Comparison of ENCODE assay signal across 21 cellular contexts in the genomic region with DNA sequence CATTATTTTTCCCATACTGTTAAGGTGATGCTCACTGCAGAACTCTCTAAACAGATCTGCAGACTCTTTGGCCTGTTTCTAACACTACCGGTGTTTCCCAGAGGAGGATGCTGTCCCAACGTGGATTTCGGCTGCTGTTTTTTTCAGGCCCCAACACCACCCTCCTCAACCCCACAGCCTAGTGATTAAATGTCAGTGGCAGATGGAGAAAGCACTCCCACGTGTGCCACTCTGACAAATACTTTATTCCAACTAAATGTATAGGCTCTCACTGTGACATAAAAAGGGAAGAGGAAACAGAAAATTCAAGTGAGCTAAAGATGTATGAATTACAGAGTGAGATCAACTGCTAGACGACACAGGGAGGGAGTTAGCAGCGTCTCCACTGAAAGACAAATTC. TPM values are rescaled to one million over a fixed set of nuclear protein-coding genes. Genes with fewer than 3 reads are reported as not detected.
DNase-seq lines count a peak whose midpoint lies in the region; ATAC-seq and TF ChIP-seq lines count a peak whose summit lies in the region.
"Had no signal": no experiment of that assay in that cellular context is flagged by ENCODE, and none has a peak within 500 bp of the region (broad histone marks: within the 10 kb centered on the region; RNA-seq: fewer than 3 reads in every experiment).

No MANE protein-coding gene starts in this region.

- H3K27ac Mint-ChIP-seq in stimulated activated naive CD8-positive, alpha-beta T cell treated with anti-CD3 and anti-CD28 coated beads, Interleukin-15, Interleukin-2, amounts not matched to agents 100 ng/mL and 50 ng/mL, for 24 hours = no peak overlapping the region
- H3K27ac Mint-ChIP-seq in stimulated activated naive CD8-positive, alpha-beta T cell treated with anti-CD3 and anti-CD28 coated beads, Interleukin-15, amount 100 ng/mL, for 72 hours = no peak overlapping the region
- H3K27ac Mint-ChIP-seq in glutamatergic neuron (ENCODE audit: unreplicated experiment) = peak overlapping the region; percentile 82
- H3K27ac Mint-ChIP-seq: activated naive CD8-positive, alpha-beta T cell treated with anti-CD3 and anti-CD28 coated beads, Interleukin-2, amount 10 ng/mL, durations not matched to agents 7 days and 5 days; stimulated activated naive B cell treated with anti-CD40 and anti-IgM and Interleukin-4, amounts not matched to agents 10 μg/mL and 1 μg/mL and 100 μg/mL, for 72 hours had no signal

- no peak for TF ChIP-seq CTCF in glutamatergic neuron (IDR thresholded peaks at IDR 0.05; ENCODE audit: partially characterized antibody, unreplicated experiment)

- peak overlapping the region; percentile 26 for H3K4me3 Mint-ChIP-seq in stimulated activated naive CD8-positive, alpha-beta T cell treated with anti-CD3 and anti-CD28 coated beads, Interleukin-15, Interleukin-2, amounts not matched to agents 100 ng/mL and 50 ng/mL, for 24 hours
- H3K4me3 Mint-ChIP-seq in stimulated activated naive CD8-positive, alpha-beta T cell treated with anti-CD3 and anti-CD28 coated beads, Interleukin-15, amount 100 ng/mL, for 72 hours = no peak overlapping the region
- peak overlapping the region; percentile 77 for H3K4me3 Mint-ChIP-seq in glutamatergic neuron (ENCODE audit: unreplicated experiment)
- H3K4me3 Mint-ChIP-seq: activated naive CD8-positive, alpha-beta T cell treated with anti-CD3 and anti-CD28 coated beads, Interleukin-2, amount 10 ng/mL, durations not matched to agents 7 days and 5 days; stimulated activated naive B cell treated with anti-CD40 and anti-IgM and Interleukin-4, amounts not matched to agents 10 μg/mL and 1 μg/mL and 100 μg/mL, for 72 hours had no signal

- no peak for DNase-seq in stimulated activated naive CD8-positive, alpha-beta T cell treated with anti-CD3 and anti-CD28 coated beads, Interleukin-15, amount 100 ng/mL, for 72 hours
- peak; percentile 48 for DNase-seq in NCI-H524 treated with DMSO at 0.1 percent for 48 hours (lab: John Stamatoyannopoulos, UW)
- DNase-seq in glutamatergic neuron = no peak
- no peak for DNase-seq in NCI-H82 (lab: John Stamatoyannopoulos, UW)
- no peak for DNase-seq in NCI-H526 (lab: John Stamatoyannopoulos, UW)
- DNase-seq: activated CD4-positive, alpha-beta T cell treated with anti-CD3 and anti-CD28 coated beads, Interleukin-2, amount 50 U/mL, for 1 hour; activated CD8-positive, alpha-beta memory T cell treated with anti-CD3 and anti-CD28 coated beads, Interleukin-2, amount 50 U/mL, for 48 hours; activated naive CD8-positive, alpha-beta T cell treated with anti-CD3 and anti-CD28 coated beads, Interleukin-2, amount 10 ng/mL, durations not matched to agents 7 days and 5 days; brain microvascular endothelial cell; COR-L47; mucosa of descending colon; NCI-H2107; nucleus accumbens; stimulated activated naive B cell treated with anti-CD40 and anti-IgM and Interleukin-4, amounts not matched to agents 10 μg/mL and 1 μg/mL and 100 μg/mL, for 72 hours; tibial artery had no signal

- H3K27me3 Mint-ChIP-seq in stimulated activated naive CD8-positive, alpha-beta T cell treated with anti-CD3 and anti-CD28 coated beads, Interleukin-15, Interleukin-2, amounts not matched to agents 100 ng/mL and 50 ng/mL, for 24 hours = no peaks in the 10 kb centered on the region
- no peaks in the 10 kb centered on the region for H3K27me3 Mint-ChIP-seq in stimulated activated naive CD8-positive, alpha-beta T cell treated with anti-CD3 and anti-CD28 coated beads, Interleukin-15, amount 100 ng/mL, for 72 hours
- H3K27me3 Mint-ChIP-seq in glutamatergic neuron (ENCODE audit: unreplicated experiment) = peaks cover 9% of the 10 kb centered on the region
- H3K27me3 Mint-ChIP-seq: activated naive CD8-positive, alpha-beta T cell treated with anti-CD3 and anti-CD28 coated beads, Interleukin-2, amount 10 ng/mL, durations not matched to agents 7 days and 5 days; stimulated activated naive B cell treated with anti-CD40 and anti-IgM and Interleukin-4, amounts not matched to agents 10 μg/mL and 1 μg/mL and 100 μg/mL, for 72 hours had no signal

- no peaks in the 10 kb centered on the region for H3K9me3 Mint-ChIP-seq in stimulated activated naive CD8-positive, alpha-beta T cell treated with anti-CD3 and anti-CD28 coated beads, Interleukin-15, Interleukin-2, amounts not matched to agents 100 ng/mL and 50 ng/mL, for 24 hours
- no peaks in the 10 kb centered on the region for H3K9me3 Mint-ChIP-seq in stimulated activated naive CD8-positive, alpha-beta T cell treated with anti-CD3 and anti-CD28 coated beads, Interleukin-15, amount 100 ng/mL, for 72 hours
- H3K9me3 Mint-ChIP-seq in glutamatergic neuron (ENCODE audit: unreplicated experiment) = peaks cover 5% of the 10 kb centered on the region
- H3K9me3 Mint-ChIP-seq: activated naive CD8-positive, alpha-beta T cell treated with anti-CD3 and anti-CD28 coated beads, Interleukin-2, amount 10 ng/mL, durations not matched to agents 7 days and 5 days; stimulated activated naive B cell treated with anti-CD40 and anti-IgM and Interleukin-4, amounts not matched to agents 10 μg/mL and 1 μg/mL and 100 μg/mL, for 72 hours had no signal

- ATAC-seq in stimulated activated naive CD8-positive, alpha-beta T cell treated with anti-CD3 and anti-CD28 coated beads, Interleukin-15, amount 100 ng/mL, for 72 hours = no peak
- ATAC-seq in GM19452 (IDR thresholded peaks at IDR 0.05; ENCODE audit: unreplicated experiment) = no peak
- ATAC-seq: gastroesophageal sphincter; left lobe of liver; mucosa of descending colon; Right ventricle myocardium inferior; sciatic nerve; stimulated activated naive B cell treated with anti-CD40 and anti-IgM and Interleukin-4, amounts not matched to agents 10 μg/mL and 1 μg/mL and 100 μg/mL, for 72 hours had no signal

- H3K36me3 Mint-ChIP-seq in stimulated activated naive CD8-positive, alpha-beta T cell treated with anti-CD3 and anti-CD28 coated beads, Interleukin-15, Interleukin-2, amounts not matched to agents 100 ng/mL and 50 ng/mL, for 24 hours (ENCODE audit: low read depth) = peaks cover 3% of the 10 kb centered on the region
- H3K36me3 Mint-ChIP-seq in glutamatergic neuron (ENCODE audit: unreplicated experiment) = no peaks in the 10 kb centered on the region

- H3K4me1 Mint-ChIP-seq in stimulated activated naive CD8-positive, alpha-beta T cell treated with anti-CD3 and anti-CD28 coated beads, Interleukin-15, Interleukin-2, amounts not matched to agents 100 ng/mL and 50 ng/mL, for 24 hours (ENCODE audit: low read depth) = peaks cover 53% of the 10 kb centered on the region
- peaks cover 51% of the 10 kb centered on the region for H3K4me1 Mint-ChIP-seq in stimulated activated naive CD8-positive, alpha-beta T cell treated with anti-CD3 and anti-CD28 coated beads, Interleukin-15, amount 100 ng/mL, for 72 hours
- H3K4me1 Mint-ChIP-seq in glutamatergic neuron (ENCODE audit: low read depth, unreplicated experiment) = peaks cover 23% of the 10 kb centered on the region

RNA-seq across cellular contexts. Expression of gene TBC1D20, which starts 3.6 kb away (rescaled TPM):
- 39.6 TPM for total RNA-seq in glutamatergic neuron (ENCODE audit: unreplicated experiment)

RNA-seq across cellular contexts. Expression of gene RBCK1, which starts 50.7 kb away (rescaled TPM):
- 97.6 TPM for total RNA-seq in glutamatergic neuron (ENCODE audit: unreplicated experiment)

Comparison
In these comparisons a context has a peak if more than half of its experiments do, and no peak if none do; other contexts are left out.
1. H3K4me3 Mint-ChIP-seq: peak in stimulated activated naive CD8-positive, alpha-beta T cell treated with anti-CD3 and anti-CD28 coated beads, Interleukin-15, Interleukin-2, amounts not matched to agents 100 ng/mL and 50 ng/mL, for 24 hours (single experiment) and glutamatergic neuron (single experiment); none in stimulated activated naive CD8-positive, alpha-beta T cell treated with anti-CD3 and anti-CD28 coated beads, Interleukin-15, amount 100 ng/mL, for 72 hours (0 of 2).